In the genomic region with DNA sequence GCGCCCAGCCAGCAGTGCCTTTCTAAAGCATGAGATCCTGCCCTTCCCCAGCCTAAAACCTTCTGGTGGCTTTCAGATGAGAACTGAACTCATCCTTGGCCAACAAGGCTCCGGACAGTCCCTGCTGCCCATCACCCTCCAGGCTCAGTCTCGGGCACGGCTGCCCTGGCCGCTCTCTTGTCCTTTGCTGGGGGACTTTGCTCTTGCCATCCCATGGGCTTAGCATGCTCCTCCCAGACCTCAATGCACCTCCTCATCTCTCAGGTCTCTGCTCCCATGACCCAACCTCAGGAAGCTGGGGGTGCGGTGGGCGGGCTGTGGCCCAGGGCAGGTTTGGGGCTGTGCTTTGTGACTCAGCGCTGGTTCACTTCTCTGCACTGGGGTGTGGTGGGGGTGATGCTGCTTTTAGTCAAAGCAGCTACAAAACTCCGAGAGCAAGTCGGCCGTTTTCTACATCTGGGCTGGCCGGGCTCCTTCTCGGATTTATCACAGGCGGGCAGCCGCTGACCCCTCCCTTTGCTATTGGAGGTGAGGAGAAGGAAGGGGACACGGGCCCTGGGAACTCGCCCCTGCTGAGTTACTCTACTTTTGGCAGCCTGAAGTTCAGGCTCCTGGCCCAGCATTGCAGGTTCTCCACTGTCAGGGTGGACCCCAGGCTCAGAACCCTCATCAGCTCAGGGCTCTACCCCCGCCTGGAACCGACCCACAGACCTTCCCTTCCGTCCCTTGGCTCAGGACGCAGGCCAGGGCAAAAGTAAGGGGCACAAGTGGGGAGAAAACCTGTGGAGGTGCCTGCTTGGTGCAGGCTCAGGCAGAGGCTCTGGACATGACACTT, we compare ENCODE assay signal across 8 cellular contexts.
A peak's percentile ranks its signal among the peaks of the same experiment; 100 is the strongest.
DNase-seq lines count a peak whose midpoint lies in the region; ATAC-seq, FAIRE-seq and TF ChIP-seq lines count a peak whose summit lies in the region.

No MANE protein-coding gene starts in this region.

- H3K4me3 ChIP-seq in BJ (ENCODE audit: low read depth, low read length) = no peak overlapping the region
- no peak overlapping the region for H3K4me3 ChIP-seq in H1 (ENCODE audit: extremely low read depth in 1 of 4, insufficient read depth in 2 of 4, low read depth in 3 of 4, low read length in 4 of 4)

- WGBS in H1 (ENCODE audit: extremely low coverage in 1 of 2, insufficient coverage in 1 of 2, insufficient read length in 1 of 2, insufficient replicate concordance in 2 of 2, low coverage in 1 of 2, low lambda C conversion rate in 2 of 2, missing lambda C conversion rate in 1 of 2), 2 experiments = 76% methylated on average over 21 of the region's 21 CpGs; no CpG with 5 or more reads in 1 of the 2 experiments

- peaks cover 5% of the 10 kb centered on the region for H3K4me1 Mint-ChIP-seq in progenitor cell of endocrine pancreas (ENCODE audit: low read depth)

- no peak overlapping the region for H3K27ac Mint-ChIP-seq in progenitor cell of endocrine pancreas

- H3K9ac ChIP-seq in H1 (replicated peaks in 1 of 4; ENCODE audit: extremely low read depth in 1 of 4, low read depth in 3 of 4, low read length in 3 of 4) = no peak overlapping the region

- H3K4ac ChIP-seq in H1 (replicated peaks; ENCODE audit: insufficient read length, low read depth, low read length) = no peak overlapping the region

- no peaks in the 10 kb centered on the region for H3K9me3 Mint-ChIP-seq in progenitor cell of endocrine pancreas (ENCODE audit: low read depth)

- TF ChIP-seq RAD21 in H1 (IDR thresholded peaks at IDR 0.05 in 1 of 2, conservative IDR thresholded peaks at IDR 0.05 in 1 of 2; ENCODE audit: low read depth in 2 of 2, low read length in 2 of 2) = no peak

- no peaks in the 10 kb centered on the region for H3K79me2 ChIP-seq in H1 (ENCODE audit: control insufficient read depth in 1 of 2, insufficient read depth in 2 of 2, low read length in 2 of 2)

- H3K4me1 ChIP-seq in H1 (replicated peaks in 1 of 4; ENCODE audit: control insufficient read depth in 3 of 4, insufficient read depth in 4 of 4, low read length in 3 of 4) = peaks cover 0 to 26% (median 6%) of the 10 kb centered on the region in 4 experiments; a peak in 6 of 7 replicates

- no peak overlapping the region for H4K91ac ChIP-seq in H1 (replicated peaks; ENCODE audit: insufficient read length, low read length)

- H2BK120ac ChIP-seq in H1 (replicated peaks; ENCODE audit: low read depth, low read length) = no peak overlapping the region

- H2BK15ac ChIP-seq in H1 (ENCODE audit: low read length) = peak overlapping the region; percentile 61; the same call in 1 of the 2 replicates

- FAIRE-seq in H1 (lab: Jason Lieb, UNC) = no peak

- H3K14ac ChIP-seq in H1 (ENCODE audit: insufficient read length) = no peak overlapping the region

- H3K79me1 ChIP-seq in H1 (ENCODE audit: low read depth, low read length) = no peaks in the 10 kb centered on the region

- no peak for TF ChIP-seq EP300 in H1 (IDR thresholded peaks at IDR 0.05; ENCODE audit: borderline replicate concordance in 1 of 2, low read depth in 2 of 2, low read length in 2 of 2)

- H3K36me3 Mint-ChIP-seq in progenitor cell of endocrine pancreas (ENCODE audit: insufficient read depth) = no peaks in the 10 kb centered on the region

- H3K9me3 ChIP-seq in H1 (ENCODE audit: insufficient read depth in 2 of 2, low read depth in 1 of 2, low read length in 1 of 2) = no peaks in the 10 kb centered on the region

- no peak overlapping the region; the same call in 1 of the 2 replicates for H2BK5ac ChIP-seq in H1 (ENCODE audit: low read depth, low read length)

- peak overlapping the region; percentile 19; the same call in 1 of the 2 replicates for H3K18ac ChIP-seq in H1 (ENCODE audit: extremely low read depth, low read length)

- no peak for TF ChIP-seq POLR2A in H1 (IDR thresholded peaks at IDR 0.05; ENCODE audit: control extremely low read depth in 1 of 2, low read depth in 2 of 2, low read length in 2 of 2)

- ATAC-seq in HG03025 (IDR thresholded peaks at IDR 0.05; ENCODE audit: low FRiP score, unreplicated experiment) (peak; percentile 36), GM18858 (IDR thresholded peaks at IDR 0.05; ENCODE audit: unreplicated experiment) (no peak), GM18907 (IDR thresholded peaks at IDR 0.05; ENCODE audit: unreplicated experiment) (no peak)

- peaks cover 54% of the 10 kb centered on the region for H3K27me3 Mint-ChIP-seq in progenitor cell of endocrine pancreas

- H4K20me1 ChIP-seq in H1 (replicated peaks in 1 of 2; ENCODE audit: control insufficient read depth in 1 of 2, insufficient read depth in 2 of 2, low read length in 2 of 2) = no peaks in the 10 kb centered on the region

- POLR2A ChIA-PET in BJ (lab: Charles Lee) (interaction anchor here (0.6 kb wide), 3 partner anchors 49 to 269 kb away, joined by 3 to 8 read pairs (median 3); no protein-coding TSS in a partner anchor), H1 (lab: Charles Lee; ENCODE audit: partially characterized antibody) (interaction anchor here (1.1 to 2.7 kb wide), 3 partner anchors 122 to 197 kb away, joined by 3 to 8 read pairs (median 6); a partner anchor contains a TSS)

- CTCF ChIA-PET in BJ (lab: Yijun Ruan, JAX) (interaction anchor here (0.7 to 3.2 kb wide), 2 partner anchors 18 to 433 kb away, joined by 3 to 15 read pairs; no protein-coding TSS in a partner anchor), H1 (lab: Charles Lee; ENCODE audit: partially characterized antibody) (interaction anchor here (0.9 to 5.0 kb wide), 3 partner anchors 17 to 62 kb away, joined by 5 to 39 read pairs (median 5); no protein-coding TSS in a partner anchor)

- no peak overlapping the region for H3K23ac ChIP-seq in H1 (ENCODE audit: insufficient read length)

- TF ChIP-seq CTCF in BJ (IDR thresholded peaks at IDR 0.05; ENCODE audit: insufficient read depth, low read depth, low read length) (no peak), H1 (IDR thresholded peaks at IDR 0.05; ENCODE audit: control extremely low read depth in 1 of 3, insufficient read depth in 1 of 3, low read depth in 1 of 3, low read length in 3 of 3) (no peak), progenitor cell of endocrine pancreas (IDR thresholded peaks at IDR 0.05; ENCODE audit: unreplicated experiment) (no peak)

- H3K23me2 ChIP-seq in H1 (ENCODE audit: low read depth, low read length) = peaks cover 1% of the 10 kb centered on the region; the same call in 1 of the 2 replicates

- DNase-seq in BJ (ENCODE audit: low read depth) (peak; percentile 30), H1 (ENCODE audit: low read depth in 1 of 2, low spot score in 2 of 2) (no peak), progenitor cell of endocrine pancreas (ENCODE audit: low spot score, unreplicated experiment) (no peak)
- peak; percentile 79 to 83 for DNase-seq in activated CD4-positive, alpha-beta T cell treated with anti-CD3 and anti-CD28 coated beads for 24 hours (ENCODE audit: low read depth in 2 of 2)
- DNase-seq in stimulated activated CD4-positive, alpha-beta T cell treated with anti-CD3 and anti-CD28 coated beads, TNF-alpha, amount 100 ng/mL, for 48 hours (ENCODE audit: low read depth in 3 of 3) = peak; percentile 81 to 91 (median 89)

- peak overlapping the region; percentile 72; the same call in 1 of the 2 replicates for H2BK12ac ChIP-seq in H1 (ENCODE audit: low read depth, low read length)

- no peak overlapping the region for H3K27ac ChIP-seq in H1 (ENCODE audit: low read depth, low read length)

- H2AFZ ChIP-seq in H1 (ENCODE audit: low read length) = peak overlapping the region; percentile 74

- no peak overlapping the region for H2AK5ac ChIP-seq in H1 (ENCODE audit: low read depth, low read length)

- H3K4me3 Mint-ChIP-seq in progenitor cell of endocrine pancreas (ENCODE audit: low read depth) = no peak overlapping the region

- no peak overlapping the region for H2BK20ac ChIP-seq in H1 (ENCODE audit: low read length)

- no peak overlapping the region for H3K56ac ChIP-seq in H1 (replicated peaks; ENCODE audit: insufficient read length, low read depth, low read length)

- H4K8ac ChIP-seq in H1 (ENCODE audit: extremely low read depth, insufficient read depth, low read length) = no peak overlapping the region

- no peaks in the 10 kb centered on the region; the same call in 1 of the 2 replicates for H3K27me3 ChIP-seq in BJ (ENCODE audit: control insufficient read depth, insufficient read depth, low read length)
- H3K27me3 ChIP-seq in H1 (replicated peaks in 1 of 4; ENCODE audit: control insufficient read depth in 3 of 4, extremely low read depth in 1 of 4, insufficient read depth in 3 of 4, low read length in 3 of 4) = peaks cover 0 to 3% (median 0%) of the 10 kb centered on the region in 4 experiments; a peak in 1 of 7 replicates

- H4K5ac ChIP-seq in H1 (ENCODE audit: insufficient read length, low read depth, low read length) = no peak overlapping the region

- H3K36me3 ChIP-seq in BJ (ENCODE audit: control insufficient read depth, insufficient read depth, low read length) = no peaks in the 10 kb centered on the region
- H3K36me3 ChIP-seq in H1 (ENCODE audit: control insufficient read depth in 2 of 4, insufficient read depth in 4 of 4, low read length in 3 of 4) = no peaks in the 10 kb centered on the region

- peak overlapping the region in 1 of 2 experiments; percentile 32; a peak in 1 of 4 replicates for H3K4me2 ChIP-seq in H1 (ENCODE audit: insufficient read depth in 1 of 2, low read depth in 2 of 2, low read length in 2 of 2)

TF ChIP-seq in H1, 55 proteins besides CTCF, POLR2A, EP300 and RAD21:
- TF ChIP-seq EZH2 (IDR thresholded peaks at IDR 0.05; ENCODE audit: low read depth, low read length, severe bottlenecking) (no peak), HDAC2 (IDR thresholded peaks at IDR 0.05; ENCODE audit: borderline replicate concordance in 1 of 2, low read depth in 2 of 2, low read length in 2 of 2) (no peak), RBBP5 (IDR thresholded peaks at IDR 0.05; ENCODE audit: borderline replicate concordance, low read depth, low read length) (no peak), YY1 (IDR thresholded peaks at IDR 0.05; ENCODE audit: low read depth, low read length) (no peak), RNF2 (IDR thresholded peaks at IDR 0.05; ENCODE audit: borderline replicate concordance, low read depth, low read length, missing control alignments, poor library complexity, severe bottlenecking) (no peak)
- TF ChIP-seq, protein P1, sequence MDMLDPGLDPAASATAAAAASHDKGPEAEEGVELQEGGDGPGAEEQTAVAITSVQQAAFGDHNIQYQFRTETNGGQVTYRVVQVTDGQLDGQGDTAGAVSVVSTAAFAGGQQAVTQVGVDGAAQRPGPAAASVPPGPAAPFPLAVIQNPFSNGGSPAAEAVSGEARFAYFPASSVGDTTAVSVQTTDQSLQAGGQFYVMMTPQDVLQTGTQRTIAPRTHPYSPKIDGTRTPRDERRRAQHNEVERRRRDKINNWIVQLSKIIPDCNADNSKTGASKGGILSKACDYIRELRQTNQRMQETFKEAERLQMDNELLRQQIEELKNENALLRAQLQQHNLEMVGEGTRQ (IDR thresholded peaks at IDR 0.05; ENCODE audit: low read length) = no peak

Comparison
In these comparisons a context has a peak if more than half of its experiments do, and no peak if none do; other contexts are left out.
1. DNase-seq: peak in BJ (single experiment), activated CD4-positive, alpha-beta T cell treated with anti-CD3 and anti-CD28 coated beads for 24 hours (2 of 2) and stimulated activated CD4-positive, alpha-beta T cell treated with anti-CD3 and anti-CD28 coated beads, TNF-alpha, amount 100 ng/mL, for 48 hours (3 of 3); none in H1 (0 of 2) and progenitor cell of endocrine pancreas (single experiment).